Comparison of ENCODE assay signal across 23 cellular contexts in the genomic region with DNA sequence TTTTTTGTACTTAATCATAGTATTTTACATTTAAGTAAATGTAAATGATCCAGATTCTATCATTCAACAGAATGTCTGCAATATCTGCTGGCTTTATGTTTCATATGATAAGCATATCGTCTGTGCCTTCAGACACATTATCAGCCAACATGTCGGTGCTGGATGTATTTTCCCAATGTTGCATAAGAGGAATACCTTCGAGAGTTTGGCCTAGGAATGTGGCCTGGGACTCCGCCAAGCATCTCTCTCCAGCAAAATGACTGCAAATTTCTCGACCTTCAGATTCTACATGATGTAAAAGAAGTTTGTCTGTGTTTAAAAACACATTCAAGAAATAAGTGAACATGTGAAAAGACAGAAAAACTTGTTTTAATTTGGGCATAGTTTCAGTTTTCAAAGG. TPM values are rescaled to one million over a fixed set of nuclear protein-coding genes. Genes with fewer than 3 reads are reported as not detected.
"Had no signal": no experiment of that assay in that cellular context is flagged by ENCODE, and none has a peak within 500 bp of the region (broad histone marks: within the 10 kb centered on the region; RNA-seq: fewer than 3 reads in every experiment).

No MANE protein-coding gene starts in this region.

- ATAC-seq: activated CD8-positive, alpha-beta memory T cell treated with anti-CD3 and anti-CD28 coated beads, Interleukin-2, amount 10 ng/mL, durations not matched to agents 7 days and 5 days; left cardiac atrium; natural killer cell; sciatic nerve; stimulated activated naive B cell treated with anti-CD40 and anti-IgM and Interleukin-4, amounts not matched to agents 10 μg/mL and 1 μg/mL and 100 μg/mL, for 72 hours had no signal

- H3K4me3 ChIP-seq: coronary artery, thoracic aorta, upper lobe of left lung had no signal

- H3K4me1 Mint-ChIP-seq: activated CD4-positive, alpha-beta memory T cell treated with anti-CD3 and anti-CD28 coated beads, Interleukin-2, amount 10 ng/mL, durations not matched to agents 7 days and 5 days; activated CD8-positive, alpha-beta memory T cell treated with anti-CD3 and anti-CD28 coated beads, Interleukin-2, amount 10 ng/mL, durations not matched to agents 7 days and 5 days; activated naive CD8-positive, alpha-beta T cell treated with anti-CD3 and anti-CD28 coated beads for 36 hours had no signal

- DNase-seq: activated CD4-positive, alpha-beta memory T cell treated with anti-CD3 and anti-CD28 coated beads, Interleukin-2, amount 10 ng/mL, durations not matched to agents 7 days and 5 days; activated CD4-positive, alpha-beta T cell treated with anti-CD3 and anti-CD28 coated beads for 48 hours; activated CD4-positive, CD25-positive, alpha-beta regulatory T cell; activated CD8-positive, alpha-beta memory T cell treated with anti-CD3 and anti-CD28 coated beads, Interleukin-2, amount 10 ng/mL, durations not matched to agents 7 days and 5 days; activated naive CD4-positive, alpha-beta T cell; activated naive CD8-positive, alpha-beta T cell treated with anti-CD3 and anti-CD28 coated beads for 36 hours; amygdala; erythroblast; left cardiac atrium; mesendoderm; natural killer cell; stimulated activated CD4-positive, alpha-beta T cell treated with anti-CD3 and anti-CD28 coated beads, Interleukin-4, amount 100 ng/mL, for 4 hours; stimulated activated naive B cell treated with anti-CD40 and anti-IgM and Interleukin-4, amounts not matched to agents 10 μg/mL and 1 μg/mL and 100 μg/mL, for 72 hours; upper lobe of left lung had no signal

- H3K79me2 ChIP-seq: parathyroid adenoma had no signal

- H3K36me3 Mint-ChIP-seq: activated CD8-positive, alpha-beta memory T cell treated with anti-CD3 and anti-CD28 coated beads, Interleukin-2, amount 10 ng/mL, durations not matched to agents 7 days and 5 days; activated naive CD8-positive, alpha-beta T cell treated with anti-CD3 and anti-CD28 coated beads for 36 hours; brain; natural killer cell; stimulated activated naive B cell treated with anti-CD40 and anti-IgM and Interleukin-4, amounts not matched to agents 10 μg/mL and 1 μg/mL and 100 μg/mL, for 72 hours had no signal

- H3K36me3 ChIP-seq: neutrophil, thoracic aorta, upper lobe of left lung had no signal

- H2AFZ ChIP-seq: parathyroid adenoma had no signal

- FAIRE-seq: endometrium, islet of Langerhans had no signal

- H3K27ac ChIP-seq: coronary artery, neutrophil, parathyroid adenoma, thoracic aorta, upper lobe of left lung had no signal

- H3K27ac Mint-ChIP-seq: activated CD4-positive, alpha-beta memory T cell treated with anti-CD3 and anti-CD28 coated beads, Interleukin-2, amount 10 ng/mL, durations not matched to agents 7 days and 5 days; activated CD8-positive, alpha-beta memory T cell treated with anti-CD3 and anti-CD28 coated beads, Interleukin-2, amount 10 ng/mL, durations not matched to agents 7 days and 5 days; activated naive CD8-positive, alpha-beta T cell treated with anti-CD3 and anti-CD28 coated beads for 36 hours; natural killer cell; stimulated activated naive B cell treated with anti-CD40 and anti-IgM and Interleukin-4, amounts not matched to agents 10 μg/mL and 1 μg/mL and 100 μg/mL, for 72 hours had no signal

- H3K4me1 ChIP-seq: parathyroid adenoma, upper lobe of left lung had no signal

- H3K9me3 Mint-ChIP-seq: activated CD4-positive, alpha-beta memory T cell treated with anti-CD3 and anti-CD28 coated beads, Interleukin-2, amount 10 ng/mL, durations not matched to agents 7 days and 5 days; activated naive CD8-positive, alpha-beta T cell treated with anti-CD3 and anti-CD28 coated beads for 36 hours; brain; central memory CD8-positive, alpha-beta T cell; stimulated activated naive B cell treated with anti-CD40 and anti-IgM and Interleukin-4, amounts not matched to agents 10 μg/mL and 1 μg/mL and 100 μg/mL, for 72 hours had no signal

- H3K9ac ChIP-seq: parathyroid adenoma had no signal

- H3K9me3 ChIP-seq: neutrophil, thoracic aorta, upper lobe of left lung had no signal

- H3K4me3 Mint-ChIP-seq: activated CD4-positive, alpha-beta memory T cell treated with anti-CD3 and anti-CD28 coated beads, Interleukin-2, amount 10 ng/mL, durations not matched to agents 7 days and 5 days; activated CD8-positive, alpha-beta memory T cell treated with anti-CD3 and anti-CD28 coated beads, Interleukin-2, amount 10 ng/mL, durations not matched to agents 7 days and 5 days; activated naive CD8-positive, alpha-beta T cell treated with anti-CD3 and anti-CD28 coated beads for 36 hours; brain; central memory CD8-positive, alpha-beta T cell; natural killer cell; stimulated activated naive B cell treated with anti-CD40 and anti-IgM and Interleukin-4, amounts not matched to agents 10 μg/mL and 1 μg/mL and 100 μg/mL, for 72 hours had no signal

RNA-seq across cellular contexts. Expression of a gene that starts 6.9 kb away (rescaled TPM):
- total RNA-seq: activated CD4-positive, alpha-beta memory T cell treated with anti-CD3 and anti-CD28 coated beads, Interleukin-2, amount 10 ng/mL, durations not matched to agents 7 days and 5 days; activated CD8-positive, alpha-beta memory T cell treated with anti-CD3 and anti-CD28 coated beads, Interleukin-2, amount 10 ng/mL, durations not matched to agents 7 days and 5 days; activated naive CD8-positive, alpha-beta T cell treated with anti-CD3 and anti-CD28 coated beads for 36 hours; natural killer cell had no signal
